1 cellular context compared by ENCODE assay signal in genomic region chr6:27605401-27606342, GRCh38.
A peak's percentile ranks its signal among the peaks of the same experiment; 100 is the strongest.
TF ChIP-seq lines count a peak whose summit lies in the region.

No MANE protein-coding gene starts in this region.

TF ChIP-seq in HepG2, 621 proteins besides CTCF, POLR2A, EP300 and RAD21 (continued from another document and continues in another):
- TF ChIP-seq ARID4A (CRISPR knock-in tag; IDR thresholded peaks at IDR 0.05; ENCODE audit: borderline replicate concordance): peak; percentile 11; the same call in 1 of the 2 replicates
- no peak for TF ChIP-seq EED (CRISPR knock-in tag; IDR thresholded peaks at IDR 0.05)
- TF ChIP-seq KDM1A (CRISPR knock-in tag; IDR thresholded peaks at IDR 0.05): no peak
- TF ChIP-seq SMARCE1 (IDR thresholded peaks at IDR 0.05; ENCODE audit: borderline replicate concordance): no peak
- TF ChIP-seq NFKBIZ (CRISPR knock-in tag; IDR thresholded peaks at IDR 0.05): 0 out of 2 replicates have a peak, but pooled peaks have one; percentile 15
- no peak for TF ChIP-seq KLF9 (CRISPR knock-in tag; IDR thresholded peaks at IDR 0.05; ENCODE audit: low read depth)
- no peak for TF ChIP-seq ZNF790 (CRISPR knock-in tag; IDR thresholded peaks at IDR 0.05; ENCODE audit: borderline replicate concordance)
- TF ChIP-seq RXRA (CRISPR knock-in tag; IDR thresholded peaks at IDR 0.05): no peak
- TF ChIP-seq ZNF446 (CRISPR knock-in tag; IDR thresholded peaks at IDR 0.05): no peak
- no peak for TF ChIP-seq NR2F2 (IDR thresholded peaks at IDR 0.05; ENCODE audit: borderline replicate concordance, low read depth)
- no peak for TF ChIP-seq HBP1 (CRISPR knock-in tag; IDR thresholded peaks at IDR 0.05; ENCODE audit: low read depth)
- no peak; the same call in 1 of the 2 replicates for TF ChIP-seq THAP11 (CRISPR knock-in tag; IDR thresholded peaks at IDR 0.05)
- TF ChIP-seq MXD4 (CRISPR knock-in tag; IDR thresholded peaks at IDR 0.05): no peak
- TF ChIP-seq ZMAT5 (CRISPR knock-in tag; IDR thresholded peaks at IDR 0.05; ENCODE audit: borderline replicate concordance, low read depth): no peak
- TF ChIP-seq ZNF512B (CRISPR knock-in tag; IDR thresholded peaks at IDR 0.05; ENCODE audit: borderline replicate concordance): peak; percentile 47; the same call in 1 of the 2 replicates
- TF ChIP-seq ZNF331 (CRISPR knock-in tag; IDR thresholded peaks at IDR 0.05): no peak
- no peak for TF ChIP-seq SRY (CRISPR knock-in tag; IDR thresholded peaks at IDR 0.05)
- no peak for TF ChIP-seq CBX5 (CRISPR knock-in tag; IDR thresholded peaks at IDR 0.05; ENCODE audit: borderline replicate concordance)
- TF ChIP-seq DMAP1 (CRISPR knock-in tag; IDR thresholded peaks at IDR 0.05): peak; percentile 37; the same call in 1 of the 2 replicates
- no peak for TF ChIP-seq U2AF2 (IDR thresholded peaks at IDR 0.05; ENCODE audit: low read depth, low read length)
- no peak for TF ChIP-seq HOXA5 (CRISPR knock-in tag; IDR thresholded peaks at IDR 0.05)
- no peak for TF ChIP-seq ZNF773 (CRISPR knock-in tag; IDR thresholded peaks at IDR 0.05; ENCODE audit: borderline replicate concordance)
- TF ChIP-seq ZNF615 (CRISPR knock-in tag; IDR thresholded peaks at IDR 0.05; ENCODE audit: borderline replicate concordance): no peak
- no peak for TF ChIP-seq DR1 (CRISPR knock-in tag; IDR thresholded peaks at IDR 0.05)
- TF ChIP-seq SNAPC2 (CRISPR knock-in tag; IDR thresholded peaks at IDR 0.05): no peak
- 0 out of 2 replicates have a peak, but pooled peaks have one; percentile 34 for TF ChIP-seq ZNF205 (CRISPR knock-in tag; IDR thresholded peaks at IDR 0.05)
- TF ChIP-seq ZNF562 (CRISPR knock-in tag; IDR thresholded peaks at IDR 0.05; ENCODE audit: borderline replicate concordance): no peak
- TF ChIP-seq MIER3 (CRISPR knock-in tag; IDR thresholded peaks at IDR 0.05; ENCODE audit: borderline replicate concordance): 0 out of 2 replicates have a peak, but pooled peaks have one; percentile 51
- no peak for TF ChIP-seq TFDP1 (CRISPR knock-in tag; IDR thresholded peaks at IDR 0.05; ENCODE audit: borderline replicate concordance)
- no peak for TF ChIP-seq ARNTL (CRISPR knock-in tag; IDR thresholded peaks at IDR 0.05)
- no peak for TF ChIP-seq ZNF510 (CRISPR knock-in tag; IDR thresholded peaks at IDR 0.05; ENCODE audit: low read depth)
- no peak for TF ChIP-seq ATF3 (CRISPR knock-in tag; IDR thresholded peaks at IDR 0.05)
- peak; percentile 9; the same call in 1 of the 2 replicates for TF ChIP-seq KAT8 (CRISPR knock-in tag; IDR thresholded peaks at IDR 0.05)
- TF ChIP-seq ZFP1 (CRISPR knock-in tag; IDR thresholded peaks at IDR 0.05): no peak
- TF ChIP-seq ELF1 (CRISPR knock-in tag; IDR thresholded peaks at IDR 0.05): peak; percentile 39; the same call in 1 of the 2 replicates
- TF ChIP-seq HNRNPL (IDR thresholded peaks at IDR 0.05; ENCODE audit: low read depth, low read length): no peak
- TF ChIP-seq GABPA (IDR thresholded peaks at IDR 0.05; ENCODE audit: low read depth, low read length): no peak
- TF ChIP-seq GABPA (CRISPR knock-in tag; IDR thresholded peaks at IDR 0.05; ENCODE audit: low read depth): peak; percentile 21; the same call in 1 of the 2 replicates
- no peak for TF ChIP-seq ZNF652 (CRISPR knock-in tag; IDR thresholded peaks at IDR 0.05; ENCODE audit: borderline replicate concordance, low read depth)
- 0 out of 2 replicates have a peak, but pooled peaks have one; percentile 35 for TF ChIP-seq HOXA3 (CRISPR knock-in tag; IDR thresholded peaks at IDR 0.05)
- no peak for TF ChIP-seq HIC2 (CRISPR knock-in tag; IDR thresholded peaks at IDR 0.05; ENCODE audit: low read depth)
- no peak for TF ChIP-seq ZNF282 (IDR thresholded peaks at IDR 0.05; ENCODE audit: partially characterized antibody)
- TF ChIP-seq REPIN1 (CRISPR knock-in tag; IDR thresholded peaks at IDR 0.05; ENCODE audit: borderline replicate concordance, low read depth): no peak
- TF ChIP-seq TP53 (CRISPR knock-in tag; conservative IDR thresholded peaks at IDR 0.05): no peak
- no peak for TF ChIP-seq ZSCAN22 (CRISPR knock-in tag; IDR thresholded peaks at IDR 0.05)
- no peak for TF ChIP-seq CBX2 (IDR thresholded peaks at IDR 0.05; ENCODE audit: low read depth, low read length)
- no peak for TF ChIP-seq CBX2 (CRISPR knock-in tag; IDR thresholded peaks at IDR 0.05; ENCODE audit: low read depth)
- no peak for TF ChIP-seq RFX5 (IDR thresholded peaks at IDR 0.05; ENCODE audit: low read depth, low read length)
- no peak; the same call in 1 of the 2 replicates for TF ChIP-seq ZNF761 (CRISPR knock-in tag; conservative IDR thresholded peaks at IDR 0.05)
- no peak for TF ChIP-seq SNAPC4 (CRISPR knock-in tag; IDR thresholded peaks at IDR 0.05)
